In genomic region chr3:16290827-16291196, GRCh38 we compare ENCODE assay signal across 7 cellular contexts. TPM values are rescaled to one million over a fixed set of nuclear protein-coding genes. Genes with fewer than 3 reads are reported as not detected.
DNase-seq lines count a peak whose midpoint lies in the region; ATAC-seq and TF ChIP-seq lines count a peak whose summit lies in the region.

No MANE protein-coding gene starts in this region.

- H3K27ac Mint-ChIP-seq in activated CD4-positive, alpha-beta memory T cell treated with anti-CD3 and anti-CD28 coated beads for 36 hours: peak overlapping the region; percentile 85

- TF ChIP-seq CTCF in gastrocnemius medialis (IDR thresholded peaks at IDR 0.05 in 4 of 5, conservative IDR thresholded peaks at IDR 0.05 in 1 of 5): no peak

- H3K4me3 Mint-ChIP-seq in activated CD4-positive, alpha-beta memory T cell treated with anti-CD3 and anti-CD28 coated beads for 36 hours: peak overlapping the region; percentile 45

- no peak for TF ChIP-seq POLR2A in gastrocnemius medialis (IDR thresholded peaks at IDR 0.05)

- H3K27ac ChIP-seq in gastrocnemius medialis: peak overlapping the region in 3 of 4 donors; percentile 1 to 75 (median 7)

- CTCF ChIA-PET in activated CD4-positive, alpha-beta memory T cell treated with anti-CD3 and anti-CD28 coated beads for 36 hours (lab: Charles Lee): interaction anchor here (0.6 to 9.8 kb wide), 28 partner anchors 9 to 1208 kb away, joined by 3 to 228 read pairs (median 5); partner anchors contain the start of genes DPH3, OXNAD1 and RFTN1

- peaks cover 0 to 2% of the 10 kb centered on the region in 2 donors for H3K36me3 ChIP-seq in gastrocnemius medialis

- POLR2A ChIA-PET in activated CD4-positive, alpha-beta memory T cell treated with anti-CD3 and anti-CD28 coated beads for 36 hours (lab: Charles Lee): interaction anchor here (0.6 to 1.8 kb wide), 10 partner anchors 9 to 496 kb away, joined by 3 to 13 read pairs (median 4); partner anchors contain the start of genes DPH3 and OXNAD1

- H3K9me3 ChIP-seq in gastrocnemius medialis: no peaks in the 10 kb centered on the region

- in situ Hi-C loops in gastrocnemius medialis (cut with MboI; ENCODE audit: low sequenced_read_pairs in 4 of 4): loop anchor here in 2 of 4 donors (25.0 kb wide), 2 partner anchors 896 to 1446 kb away; partner anchors contain the start of gene TBC1D5 (in 1 of the 2)

- H3K27me3 ChIP-seq in gastrocnemius medialis: no peaks in the 10 kb centered on the region

- H3K4me1 ChIP-seq in gastrocnemius medialis: peaks cover 44 to 51% of the 10 kb centered on the region in 2 donors

- peaks cover 30% of the 10 kb centered on the region for H3K36me3 Mint-ChIP-seq in activated CD4-positive, alpha-beta memory T cell treated with anti-CD3 and anti-CD28 coated beads for 36 hours

- no peak for DNase-seq in activated CD4-positive, alpha-beta memory T cell treated with anti-CD3 and anti-CD28 coated beads for 36 hours
- DNase-seq in gastrocnemius medialis (no peak), superior temporal gyrus (ENCODE audit: extremely low spot score) (no peak), NCI-H446 (lab: John Stamatoyannopoulos, UW) (no peak)

- intact Hi-C loops in activated CD4-positive, alpha-beta memory T cell treated with anti-CD3 and anti-CD28 coated beads for 36 hours (cut with micrococcal nuclease): loop anchor here (1.0 to 5.0 kb wide), 9 partner anchors 10 to 596 kb away; no protein-coding TSS in a partner anchor
- intact Hi-C loops in gastrocnemius medialis (cut with DNase I; ENCODE audit: low total_unique reads): loop anchor here (1.0 kb wide), 1 partner anchor 259 kb away; no protein-coding TSS in a partner anchor

- ATAC-seq in GM18907 (IDR thresholded peaks at IDR 0.05; ENCODE audit: unreplicated experiment) (peak; percentile 41), HG03378 (IDR thresholded peaks at IDR 0.05; ENCODE audit: unreplicated experiment) (peak; percentile 33), gastrocnemius medialis (no peak), HG02623 (IDR thresholded peaks at IDR 0.05; ENCODE audit: unreplicated experiment) (no peak)

- H3K4me3 ChIP-seq in gastrocnemius medialis: no peak overlapping the region

- H3K9me3 Mint-ChIP-seq in activated CD4-positive, alpha-beta memory T cell treated with anti-CD3 and anti-CD28 coated beads for 36 hours: peaks cover 13% of the 10 kb centered on the region

- no peaks in the 10 kb centered on the region for H3K27me3 Mint-ChIP-seq in activated CD4-positive, alpha-beta memory T cell treated with anti-CD3 and anti-CD28 coated beads for 36 hours

- peaks cover 89% of the 10 kb centered on the region for H3K4me1 Mint-ChIP-seq in activated CD4-positive, alpha-beta memory T cell treated with anti-CD3 and anti-CD28 coated beads for 36 hours (ENCODE audit: low read depth)

RNA-seq across cellular contexts. Expression of gene OXNAD1, which starts 25.8 kb away (rescaled TPM):
- total RNA-seq in activated CD4-positive, alpha-beta memory T cell treated with anti-CD3 and anti-CD28 coated beads for 36 hours: 10 to 100 TPM; 23.5 to 24.0 TPM
- 10 to 100 TPM; 12.3 to 28.6 (median 17.1) TPM for total RNA-seq in gastrocnemius medialis

RNA-seq across cellular contexts. Expression of gene DPH3, which starts 26.1 kb away (rescaled TPM):
- 10 to 100 TPM; 23.4 TPM for total RNA-seq in activated CD4-positive, alpha-beta memory T cell treated with anti-CD3 and anti-CD28 coated beads for 36 hours
- total RNA-seq in gastrocnemius medialis: 10 to 100 TPM; 40.3 to 66.6 (median 44.2) TPM

Comparison
In these comparisons a context has a peak if more than half of its experiments do, and no peak if none do; other contexts are left out.
1. ATAC-seq: peak in GM18907 (single experiment) and HG03378 (single experiment); none in gastrocnemius medialis (0 of 2) and HG02623 (single experiment).